In genomic region chr16:89893642-89894548, GRCh38 we compare ENCODE assay signal across 21 cellular contexts. TPM values are rescaled to one million over a fixed set of nuclear protein-coding genes. Genes with fewer than 3 reads are reported as not detected.
DNase-seq lines count a peak whose midpoint lies in the region; ATAC-seq, FAIRE-seq and TF ChIP-seq lines count a peak whose summit lies in the region.
"Had no signal": no experiment of that assay in that cellular context is flagged by ENCODE, and none has a peak within 500 bp of the region (broad histone marks: within the 10 kb centered on the region; RNA-seq: fewer than 3 reads in every experiment).

No MANE protein-coding gene starts in this region.

- WGBS in K562 (ENCODE audit: insufficient coverage, low coverage, missing lambda C conversion rate), result 99% methylated on average over 16 of the region's 45 CpGs
- 98% methylated on average over 35 of the region's 45 CpGs for WGBS in HepG2 (ENCODE audit: low lambda C conversion rate)

- H2AFZ ChIP-seq in K562 (ENCODE audit: low read depth, low read length) (no peak overlapping the region), HepG2 (ENCODE audit: low read length) (no peak overlapping the region)

- no TSS peak for BruUV-seq in K562 (replicated peaks; lab: Mats Ljungman, UMichigan)
- no TSS peak for BruUV-seq in HepG2 (replicated peaks; lab: Mats Ljungman, UMichigan)

- H3K9me3 ChIP-seq in right atrium auricular region (no peaks in the 10 kb centered on the region), K562 (replicated peaks; ENCODE audit: control insufficient read depth, insufficient read depth, low read depth, low read length) (no peaks in the 10 kb centered on the region), HepG2 (ENCODE audit: low read length) (no peaks in the 10 kb centered on the region), upper lobe of right lung (no peaks in the 10 kb centered on the region)
- H3K9me3 ChIP-seq: BE2C, MG63, SK-N-SH had no signal

- TF ChIP-seq EP300 in K562 (IDR thresholded peaks at IDR 0.05; ENCODE audit: low read length) (no peak), HepG2 (IDR thresholded peaks at IDR 0.05; ENCODE audit: low read depth in 2 of 2, low read length in 2 of 2) (no peak), HepG2 (CRISPR knock-in tag; IDR thresholded peaks at IDR 0.05; ENCODE audit: borderline replicate concordance) (no peak)

- H3K79me2 ChIP-seq in K562 (ENCODE audit: control insufficient read depth, insufficient read depth, low read length) (no peaks in the 10 kb centered on the region), HepG2 (ENCODE audit: insufficient read depth, low read length) (no peaks in the 10 kb centered on the region)

- H3K9me1 ChIP-seq in K562 (ENCODE audit: control insufficient read depth, insufficient read depth, low read length), result no peaks in the 10 kb centered on the region

- H4K20me1 ChIP-seq in K562 (replicated peaks; ENCODE audit: control insufficient read depth, insufficient read depth, low read length) (no peaks in the 10 kb centered on the region), HepG2 (ENCODE audit: insufficient read depth, low read length) (peaks cover 5% of the 10 kb centered on the region; the same call in 1 of the 2 replicates)

- H3K4me3 ChIP-seq in right atrium auricular region (no peak overlapping the region), K562 (no peak overlapping the region), HepG2 (replicated peaks in 1 of 3; ENCODE audit: insufficient read depth in 1 of 3, low read depth in 2 of 3, low read length in 3 of 3) (no peak overlapping the region), upper lobe of right lung (no peak overlapping the region)
- H3K4me3 ChIP-seq: MG63 had no signal

- peak; percentile 50 for DNase-seq in Right ventricle myocardium inferior (ENCODE audit: missing footprints)
- no peak for DNase-seq in right atrium auricular region (ENCODE audit: low spot score)
- no peak for DNase-seq in K562 (ENCODE audit: extremely low read depth in 1 of 4, low spot score in 3 of 4)
- DNase-seq in HepG2 (ENCODE audit: low spot score), result no peak
- no peak for DNase-seq in upper lobe of right lung
- DNase-seq in NCI-H510A (lab: John Stamatoyannopoulos, UW), result no peak
- DNase-seq in foreskin melanocyte, result no peak
- DNase-seq in Kasumi-1 (lab: John Stamatoyannopoulos, UW), result no peak
- DNase-seq: BE2C; CD4-positive, CD25-positive, alpha-beta regulatory T cell; EL; Karpas-422; MG63; NCI-H1105; NCI-H2081; NCI-H446 treated with DMSO at 0.1 percent for 48 hours; SHP77 treated with DMSO at 0.1 percent for 48 hours; SK-N-SH had no signal

- TF ChIP-seq RAD21 in K562 (CRISPR knock-in tag; conservative IDR thresholded peaks at IDR 0.05 in 1 of 2, IDR thresholded peaks at IDR 0.05 in 1 of 2) (no peak), HepG2 (CRISPR knock-in tag; IDR thresholded peaks at IDR 0.05) (no peak)

- H3K27ac ChIP-seq in right atrium auricular region, result no peak overlapping the region
- no peak overlapping the region for H3K27ac ChIP-seq in K562 (ENCODE audit: extremely low read depth, low read depth, low read length)
- H3K27ac ChIP-seq in HepG2 (ENCODE audit: extremely low read length, insufficient read depth, low read length), result no peak overlapping the region
- no peak overlapping the region for H3K27ac ChIP-seq in upper lobe of right lung
- H3K27ac ChIP-seq: 22Rv1 had no signal

- in situ Hi-C loops in K562 (cut with MboI), result no loop called here
- in situ Hi-C loops in HepG2 (cut with HindIII; ENCODE audit: extremely low pct_ligation_motif_present, low pct_unique_long_range_greater_than_20kb), result no loop called here

- no peak overlapping the region for H3K4me2 ChIP-seq in K562 (ENCODE audit: insufficient read depth, low read length)
- no peak overlapping the region for H3K4me2 ChIP-seq in HepG2 (ENCODE audit: low read depth, low read length)
- H3K4me2 ChIP-seq: SK-N-SH had no signal

- FAIRE-seq in K562 (lab: Jason Lieb, UNC) (no peak), HepG2 (lab: Jason Lieb, UNC) (no peak)
- FAIRE-seq: H54, RCC 7860 had no signal

- intact Hi-C loops in Right ventricle myocardium inferior (cut with DNase I), result no loop called here
- intact Hi-C loops in K562 (cut with micrococcal nuclease), result no loop called here
- intact Hi-C loops in HepG2 (cut with micrococcal nuclease; ENCODE audit: unreplicated experiment), result no loop called here
- intact Hi-C loops in upper lobe of right lung (cut with DNase I), result no loop called here

- H3K9ac ChIP-seq in K562 (ENCODE audit: insufficient read depth in 1 of 2, low read depth in 2 of 2, low read length in 2 of 2) (peak overlapping the region in 1 of 2 experiments; percentile 17; a peak in 1 of 4 replicates), HepG2 (ENCODE audit: insufficient read depth, low read depth, low read length) (no peak overlapping the region)
- H3K9ac ChIP-seq: SK-N-SH had no signal

- ATAC-seq in Right ventricle myocardium inferior (no peak), K562 (peak; percentile 23; the same call in 1 of the 3 replicates), HepG2 (peak; percentile 20), upper lobe of right lung (peak; percentile 31)

- no peak for TF ChIP-seq CTCF in right atrium auricular region (IDR thresholded peaks at IDR 0.05)
- TF ChIP-seq CTCF in K562 (IDR thresholded peaks at IDR 0.05 in 2 of 3, conservative IDR thresholded peaks at IDR 0.05 in 1 of 3; ENCODE audit: insufficient read depth in 2 of 3, low read depth in 1 of 3, low read length in 3 of 3), result no peak
- TF ChIP-seq CTCF in HepG2 (CRISPR knock-in tag; IDR thresholded peaks at IDR 0.05), result no peak
- no peak for TF ChIP-seq CTCF in upper lobe of right lung (IDR thresholded peaks at IDR 0.05)

- H3K36me3 ChIP-seq in right atrium auricular region (peaks cover 90% of the 10 kb centered on the region), K562 (ENCODE audit: control insufficient read depth, insufficient read depth, low read length) (peaks cover 89% of the 10 kb centered on the region; the same call in 2 of the 3 replicates), HepG2 (replicated peaks in 1 of 2; ENCODE audit: control insufficient read depth in 1 of 2, insufficient read depth in 2 of 2, low read length in 2 of 2) (peaks cover 48 to 86% of the 10 kb centered on the region in 2 experiments), upper lobe of right lung (peaks cover 100% of the 10 kb centered on the region)

- H3K4me1 ChIP-seq in right atrium auricular region (no peaks in the 10 kb centered on the region), K562 (replicated peaks in 1 of 2; ENCODE audit: control insufficient read depth in 2 of 2, insufficient read depth in 2 of 2, low read length in 2 of 2) (peaks cover 0 to 9% of the 10 kb centered on the region in 2 experiments; a peak in 1 of 5 replicates), HepG2 (ENCODE audit: insufficient read depth, low read length) (no peaks in the 10 kb centered on the region), upper lobe of right lung (no peaks in the 10 kb centered on the region)
- H3K4me1 ChIP-seq: BE2C had no signal

- TF ChIP-seq POLR2A in K562 (conservative IDR thresholded peaks at IDR 0.05) (no peak), HepG2 (IDR thresholded peaks at IDR 0.05; ENCODE audit: insufficient read depth in 1 of 2, low read depth in 2 of 2, low read length in 2 of 2) (no peak)

- CTCF ChIA-PET in K562 (lab: Yijun Ruan, JAX; ENCODE audit: low intra/inter-chr PET ratio), result no interaction called here
- CTCF ChIA-PET in HepG2 (lab: Yijun Ruan, JAX; ENCODE audit: low intra/inter-chr PET ratio, low total read pairs), result no interaction called here

- H3K27me3 ChIP-seq in right atrium auricular region, result no peaks in the 10 kb centered on the region
- H3K27me3 ChIP-seq in K562 (ENCODE audit: control insufficient read depth in 2 of 2, insufficient read depth in 2 of 2, low read length in 2 of 2), result no peaks in the 10 kb centered on the region
- no peaks in the 10 kb centered on the region for H3K27me3 ChIP-seq in HepG2 (ENCODE audit: control insufficient read depth in 1 of 2, insufficient read depth in 2 of 2, low read length in 2 of 2)
- H3K27me3 ChIP-seq in upper lobe of right lung, result no peaks in the 10 kb centered on the region
- H3K27me3 ChIP-seq: BE2C, MG63 had no signal

- POLR2A ChIA-PET in K562 (lab: Yijun Ruan, JAX), result interaction anchor here (0.8 to 1.8 kb wide), 5 partner anchors 11 to 17 kb away, joined by 3 to 8 read pairs (median 3); no protein-coding TSS in a partner anchor
- POLR2A ChIA-PET in HepG2 (lab: Yijun Ruan, JAX), result interaction anchor here (1.1 to 1.7 kb wide), 3 partner anchors 11 to 20 kb away, joined by 3 to 5 read pairs (median 3); partner anchors contain the start of gene TCF25

RNA-seq across cellular contexts. Expression of gene TCF25, which starts 20.5 kb away (rescaled TPM):
- total RNA-seq in Right ventricle myocardium inferior, result 82.2 TPM
- 100 to 1,000 TPM in 1 of 2 donors, 10 to 100 TPM in 1; 91.8 to 108 TPM for total RNA-seq in right atrium auricular region
- 678 and 1,286 TPM in 2 replicates for total RNA-seq in K562 (2011; cell fraction: chromatin; rRNA removed; ENCODE audit: low replicate concordance)
- 495 and 571 TPM in 2 replicates for total RNA-seq in K562 (2011; cell fraction: nucleolus; rRNA removed)
- total RNA-seq in K562 (2011; cell fraction: nucleoplasm; rRNA removed), result 387 and 470 TPM in 2 replicates
- 102 and 110 TPM in 2 replicates for total RNA-seq in K562 (2014; rRNA removed)
- total RNA-seq in K562 (2014; rRNA removed; fragmentation: Illumina TruSeq; extraction: Trizol), result 37.2 and 38.0 TPM in 2 replicates
- 63.2 and 65.1 TPM in 2 replicates for total RNA-seq in K562 (2015; rRNA removed; fragmentation: Illumina TruSeq; extraction: Trizol)
- 123 and 140 TPM in 2 replicates for total RNA-seq in K562 (2021)
- polyA plus RNA-seq in K562 (2011; rRNA removed), result 83.8 and 123 TPM in 2 replicates
- 86.7 and 116 TPM in 2 replicates for polyA plus RNA-seq in K562 (2011; cell fraction: cytosol; rRNA removed)
- polyA plus RNA-seq in K562 (2011; cell fraction: nucleus; rRNA removed), result 392 and 540 TPM in 2 replicates
- 147 and 150 TPM in 2 replicates for polyA plus RNA-seq in K562 (2012)
- 87.5 and 96.8 TPM in 2 replicates for polyA plus RNA-seq in K562 (2014; fragmentation: Illumina TruSeq; extraction: Trizol)
- polyA plus RNA-seq in K562 (2014; fragmentation: Nextera tagmentation; extraction: Ambion mirVana), result 1 to 10 TPM; 9.0 TPM
- 122 and 154 TPM in 2 replicates for polyA plus RNA-seq in K562 (2014; rRNA removed)
- 51.2 and 58.2 TPM in 2 replicates for polyA minus RNA-seq in K562 (2011; rRNA and poly(A)+ RNA removed)
- 47.2 and 50.0 TPM in 2 replicates for polyA minus RNA-seq in K562 (2011; cell fraction: cytosol; rRNA and poly(A)+ RNA removed)
- polyA minus RNA-seq in K562 (2011; cell fraction: nucleus; rRNA and poly(A)+ RNA removed), result 72.7 and 97.1 TPM in 2 replicates
- total RNA-seq in HepG2 (2016; rRNA removed; fragmentation: Illumina TruSeq; extraction: Trizol), result 98.4 and 138 TPM in 2 replicates
- total RNA-seq in HepG2 (2016; cell fraction: cytosol; rRNA removed; fragmentation: Illumina TruSeq; extraction: Trizol; ENCODE audit: low read depth), result 70.6 and 87.2 TPM in 2 replicates
- 75.7 and 144 TPM in 2 replicates for total RNA-seq in HepG2 (2016; cell fraction: insoluble cytoplasmic fraction; rRNA removed; fragmentation: Illumina TruSeq; extraction: Trizol)
- 50.6 and 58.6 TPM in 2 replicates for total RNA-seq in HepG2 (2016; cell fraction: membrane; rRNA removed; fragmentation: Illumina TruSeq; extraction: Trizol)
- 110 and 124 TPM in 2 replicates for total RNA-seq in HepG2 (2016; cell fraction: nucleus; rRNA removed; fragmentation: Illumina TruSeq; extraction: Trizol)
- 206 and 274 TPM in 2 replicates for polyA plus RNA-seq in HepG2 (2011; rRNA removed)
- polyA plus RNA-seq in HepG2 (2011; cell fraction: cytosol; rRNA removed), result 65.2 and 80.6 TPM in 2 replicates
- 1,625 and 1,754 TPM in 2 replicates for polyA plus RNA-seq in HepG2 (2011; cell fraction: nucleus; rRNA removed)
- polyA plus RNA-seq in HepG2 (2012), result 188 and 209 TPM in 2 replicates
- polyA plus RNA-seq in HepG2 (2016; cell fraction: cytosol; fragmentation: Illumina TruSeq; extraction: Trizol; ENCODE audit: low read depth), result 17.8 and 22.1 TPM in 2 replicates
- polyA plus RNA-seq in HepG2 (2016; cell fraction: insoluble cytoplasmic fraction; fragmentation: Illumina TruSeq; extraction: Trizol; ENCODE audit: low read depth), result 69.5 and 77.6 TPM in 2 replicates
- 24.7 and 32.6 TPM in 2 replicates for polyA plus RNA-seq in HepG2 (2016; cell fraction: membrane; fragmentation: Illumina TruSeq; extraction: Trizol; ENCODE audit: low read depth)
- 312 and 330 TPM in 2 replicates for polyA plus RNA-seq in HepG2 (2016; cell fraction: nucleus; fragmentation: Illumina TruSeq; extraction: Trizol; ENCODE audit: insufficient read depth, low read depth)
- polyA minus RNA-seq in HepG2 (2011; rRNA and poly(A)+ RNA removed; ENCODE audit: low replicate concordance), result 107 and 121 TPM in 2 replicates
- polyA minus RNA-seq in HepG2 (2011; cell fraction: cytosol; rRNA and poly(A)+ RNA removed), result 35.2 and 43.3 TPM in 2 replicates
- polyA minus RNA-seq in HepG2 (2011; cell fraction: nucleus; rRNA and poly(A)+ RNA removed), result 166 and 179 TPM in 2 replicates
- 162 TPM for total RNA-seq in upper lobe of right lung

RNA-seq across cellular contexts. Expression of gene MC1R, which starts 24.8 kb away (rescaled TPM):
- total RNA-seq in Right ventricle myocardium inferior, result 1.5 TPM
- total RNA-seq in right atrium auricular region, result 1 to 10 TPM in 1 of 2 donors, under 1 TPM in 1; 0.63 to 1.8 TPM
- total RNA-seq in K562 (2011; cell fraction: chromatin; rRNA removed; ENCODE audit: low replicate concordance), result 70.1 and 162 TPM in 2 replicates
- total RNA-seq in K562 (2011; cell fraction: nucleolus; rRNA removed), result 54.5 and 55.7 TPM in 2 replicates
- 90.5 and 111 TPM in 2 replicates for total RNA-seq in K562 (2011; cell fraction: nucleoplasm; rRNA removed)
- total RNA-seq in K562 (2014; rRNA removed), result 3.1 and 3.3 TPM in 2 replicates
- total RNA-seq in K562 (2014; rRNA removed; fragmentation: Illumina TruSeq; extraction: Trizol), result 0.67 and 0.87 TPM in 2 replicates
- total RNA-seq in K562 (2015; rRNA removed; fragmentation: Illumina TruSeq; extraction: Trizol), result 2.0 and 2.1 TPM in 2 replicates
- total RNA-seq in K562 (2021), result 3.4 and 3.5 TPM in 2 replicates
- 3.5 and 4.2 TPM in 2 replicates for polyA plus RNA-seq in K562 (2011; rRNA removed)
- 5.6 and 6.1 TPM in 2 replicates for polyA plus RNA-seq in K562 (2011; cell fraction: cytosol; rRNA removed)
- polyA plus RNA-seq in K562 (2011; cell fraction: nucleus; rRNA removed), result 27.9 and 42.6 TPM in 2 replicates
- 3.6 and 4.6 TPM in 2 replicates for polyA plus RNA-seq in K562 (2012)
- polyA plus RNA-seq in K562 (2014; fragmentation: Illumina TruSeq; extraction: Trizol), result 1.5 and 2.7 TPM in 2 replicates
- under 1 TPM in 1 of 2 experiments, not detected in 1; 0.14 TPM for polyA plus RNA-seq in K562 (2014; fragmentation: Nextera tagmentation; extraction: Ambion mirVana)
- polyA plus RNA-seq in K562 (2014; rRNA removed), result 4.7 and 5.3 TPM in 2 replicates
- polyA minus RNA-seq in K562 (2011; rRNA and poly(A)+ RNA removed), result 6.4 and 10.6 TPM in 2 replicates
- 1.6 and 2.7 TPM in 2 replicates for polyA minus RNA-seq in K562 (2011; cell fraction: cytosol; rRNA and poly(A)+ RNA removed)
- polyA minus RNA-seq in K562 (2011; cell fraction: nucleus; rRNA and poly(A)+ RNA removed), result 6.1 and 6.7 TPM in 2 replicates
- total RNA-seq in HepG2 (2016; rRNA removed; fragmentation: Illumina TruSeq; extraction: Trizol), result 7.2 and 9.1 TPM in 2 replicates
- 3.5 and 3.7 TPM in 2 replicates for total RNA-seq in HepG2 (2016; cell fraction: cytosol; rRNA removed; fragmentation: Illumina TruSeq; extraction: Trizol; ENCODE audit: low read depth)
- 8.1 and 8.7 TPM in 2 replicates for total RNA-seq in HepG2 (2016; cell fraction: insoluble cytoplasmic fraction; rRNA removed; fragmentation: Illumina TruSeq; extraction: Trizol)
- total RNA-seq in HepG2 (2016; cell fraction: membrane; rRNA removed; fragmentation: Illumina TruSeq; extraction: Trizol), result 8.1 and 9.5 TPM in 2 replicates
- total RNA-seq in HepG2 (2016; cell fraction: nucleus; rRNA removed; fragmentation: Illumina TruSeq; extraction: Trizol), result 7.2 and 7.7 TPM in 2 replicates
- polyA plus RNA-seq in HepG2 (2011; rRNA removed), result 14.8 and 20.0 TPM in 2 replicates
- polyA plus RNA-seq in HepG2 (2011; cell fraction: cytosol; rRNA removed), result 14.8 and 18.9 TPM in 2 replicates
- polyA plus RNA-seq in HepG2 (2011; cell fraction: nucleus; rRNA removed), result 89.3 and 96.4 TPM in 2 replicates
- 6.5 and 12.0 TPM in 2 replicates for polyA plus RNA-seq in HepG2 (2012)
- polyA plus RNA-seq in HepG2 (2016; cell fraction: cytosol; fragmentation: Illumina TruSeq; extraction: Trizol; ENCODE audit: low read depth), result 2.9 and 3.1 TPM in 2 replicates
- polyA plus RNA-seq in HepG2 (2016; cell fraction: insoluble cytoplasmic fraction; fragmentation: Illumina TruSeq; extraction: Trizol; ENCODE audit: low read depth), result 6.7 and 7.1 TPM in 2 replicates
- polyA plus RNA-seq in HepG2 (2016; cell fraction: membrane; fragmentation: Illumina TruSeq; extraction: Trizol; ENCODE audit: low read depth), result 6.5 and 7.5 TPM in 2 replicates
- polyA plus RNA-seq in HepG2 (2016; cell fraction: nucleus; fragmentation: Illumina TruSeq; extraction: Trizol; ENCODE audit: insufficient read depth, low read depth), result 17.7 and 19.3 TPM in 2 replicates
- 23.7 and 30.7 TPM in 2 replicates for polyA minus RNA-seq in HepG2 (2011; rRNA and poly(A)+ RNA removed; ENCODE audit: low replicate concordance)
- polyA minus RNA-seq in HepG2 (2011; cell fraction: cytosol; rRNA and poly(A)+ RNA removed), result 5.4 and 5.5 TPM in 2 replicates
- polyA minus RNA-seq in HepG2 (2011; cell fraction: nucleus; rRNA and poly(A)+ RNA removed), result 16.0 and 17.0 TPM in 2 replicates
- 3.6 TPM for total RNA-seq in upper lobe of right lung

RNA-seq across cellular contexts. Expression of gene TUBB3, which starts 29.2 kb away (rescaled TPM):
- total RNA-seq in Right ventricle myocardium inferior, result 2.8 TPM
- total RNA-seq in right atrium auricular region, result 1 to 10 TPM; 2.2 to 6.4 TPM
- total RNA-seq in K562 (2011; cell fraction: chromatin; rRNA removed; ENCODE audit: low replicate concordance), result 5.7 and 13.6 TPM in 2 replicates
- total RNA-seq in K562 (2011; cell fraction: nucleolus; rRNA removed), result 8.2 and 8.3 TPM in 2 replicates
- total RNA-seq in K562 (2011; cell fraction: nucleoplasm; rRNA removed), result 5.5 and 7.5 TPM in 2 replicates
- 12.5 and 15.5 TPM in 2 replicates for total RNA-seq in K562 (2014; rRNA removed)
- total RNA-seq in K562 (2014; rRNA removed; fragmentation: Illumina TruSeq; extraction: Trizol), result 2.1 and 3.2 TPM in 2 replicates
- 6.4 and 8.1 TPM in 2 replicates for total RNA-seq in K562 (2015; rRNA removed; fragmentation: Illumina TruSeq; extraction: Trizol)
- total RNA-seq in K562 (2021), result 12.0 and 13.5 TPM in 2 replicates
- polyA plus RNA-seq in K562 (2011; rRNA removed), result 3.2 and 10.4 TPM in 2 replicates
- 8.5 and 8.8 TPM in 2 replicates for polyA plus RNA-seq in K562 (2011; cell fraction: cytosol; rRNA removed)
- polyA plus RNA-seq in K562 (2011; cell fraction: nucleus; rRNA removed), result 10.4 and 12.3 TPM in 2 replicates
- 7.7 and 19.6 TPM in 2 replicates for polyA plus RNA-seq in K562 (2012)
- 5.0 and 10.0 TPM in 2 replicates for polyA plus RNA-seq in K562 (2014; fragmentation: Illumina TruSeq; extraction: Trizol)
- under 1 TPM; 0.18 to 0.53 TPM for polyA plus RNA-seq in K562 (2014; fragmentation: Nextera tagmentation; extraction: Ambion mirVana)
- 6.8 and 8.3 TPM in 2 replicates for polyA plus RNA-seq in K562 (2014; rRNA removed)
- 3.5 and 4.5 TPM in 2 replicates for polyA minus RNA-seq in K562 (2011; rRNA and poly(A)+ RNA removed)
- 7.4 and 12.0 TPM in 2 replicates for polyA minus RNA-seq in K562 (2011; cell fraction: cytosol; rRNA and poly(A)+ RNA removed)
- 2.4 and 2.6 TPM in 2 replicates for polyA minus RNA-seq in K562 (2011; cell fraction: nucleus; rRNA and poly(A)+ RNA removed)
- total RNA-seq in HepG2 (2016; rRNA removed; fragmentation: Illumina TruSeq; extraction: Trizol), result 161 and 185 TPM in 2 replicates
- 94.2 and 96.8 TPM in 2 replicates for total RNA-seq in HepG2 (2016; cell fraction: cytosol; rRNA removed; fragmentation: Illumina TruSeq; extraction: Trizol; ENCODE audit: low read depth)
- 145 and 195 TPM in 2 replicates for total RNA-seq in HepG2 (2016; cell fraction: insoluble cytoplasmic fraction; rRNA removed; fragmentation: Illumina TruSeq; extraction: Trizol)
- 140 and 142 TPM in 2 replicates for total RNA-seq in HepG2 (2016; cell fraction: membrane; rRNA removed; fragmentation: Illumina TruSeq; extraction: Trizol)
- total RNA-seq in HepG2 (2016; cell fraction: nucleus; rRNA removed; fragmentation: Illumina TruSeq; extraction: Trizol), result 81.3 and 94.7 TPM in 2 replicates
- polyA plus RNA-seq in HepG2 (2011; rRNA removed), result 110 and 152 TPM in 2 replicates
- 84.2 and 120 TPM in 2 replicates for polyA plus RNA-seq in HepG2 (2011; cell fraction: cytosol; rRNA removed)
- polyA plus RNA-seq in HepG2 (2011; cell fraction: nucleus; rRNA removed), result 168 and 179 TPM in 2 replicates
- polyA plus RNA-seq in HepG2 (2012), result 45.2 and 119 TPM in 2 replicates
- 63.1 and 64.3 TPM in 2 replicates for polyA plus RNA-seq in HepG2 (2016; cell fraction: cytosol; fragmentation: Illumina TruSeq; extraction: Trizol; ENCODE audit: low read depth)
- 127 and 159 TPM in 2 replicates for polyA plus RNA-seq in HepG2 (2016; cell fraction: insoluble cytoplasmic fraction; fragmentation: Illumina TruSeq; extraction: Trizol; ENCODE audit: low read depth)
- 87.3 and 99.0 TPM in 2 replicates for polyA plus RNA-seq in HepG2 (2016; cell fraction: membrane; fragmentation: Illumina TruSeq; extraction: Trizol; ENCODE audit: low read depth)
- 138 and 154 TPM in 2 replicates for polyA plus RNA-seq in HepG2 (2016; cell fraction: nucleus; fragmentation: Illumina TruSeq; extraction: Trizol; ENCODE audit: insufficient read depth, low read depth)
- 34.9 and 340 TPM in 2 replicates for polyA minus RNA-seq in HepG2 (2011; rRNA and poly(A)+ RNA removed; ENCODE audit: low replicate concordance)
- polyA minus RNA-seq in HepG2 (2011; cell fraction: cytosol; rRNA and poly(A)+ RNA removed), result 99.4 and 107 TPM in 2 replicates
- polyA minus RNA-seq in HepG2 (2011; cell fraction: nucleus; rRNA and poly(A)+ RNA removed), result 34.8 and 42.6 TPM in 2 replicates
- total RNA-seq in upper lobe of right lung, result 1.5 TPM

RNA-seq across cellular contexts. Expression of gene DEF8, which starts 54.7 kb away (rescaled TPM):
- total RNA-seq in Right ventricle myocardium inferior, result 40.5 TPM
- total RNA-seq in right atrium auricular region, result 10 to 100 TPM; 50.1 to 69.8 TPM
- total RNA-seq in K562 (2011; cell fraction: chromatin; rRNA removed; ENCODE audit: low replicate concordance), result 71.6 and 183 TPM in 2 replicates
- total RNA-seq in K562 (2011; cell fraction: nucleolus; rRNA removed), result 99.4 and 127 TPM in 2 replicates
- 79.5 and 80.2 TPM in 2 replicates for total RNA-seq in K562 (2011; cell fraction: nucleoplasm; rRNA removed)
- total RNA-seq in K562 (2014; rRNA removed), result 147 and 173 TPM in 2 replicates
- total RNA-seq in K562 (2014; rRNA removed; fragmentation: Illumina TruSeq; extraction: Trizol), result 29.4 and 33.0 TPM in 2 replicates
- 58.6 and 63.2 TPM in 2 replicates for total RNA-seq in K562 (2015; rRNA removed; fragmentation: Illumina TruSeq; extraction: Trizol)
- 71.5 and 80.6 TPM in 2 replicates for total RNA-seq in K562 (2021)
- 74.0 and 87.6 TPM in 2 replicates for polyA plus RNA-seq in K562 (2011; rRNA removed)
- 119 and 177 TPM in 2 replicates for polyA plus RNA-seq in K562 (2011; cell fraction: cytosol; rRNA removed)
- polyA plus RNA-seq in K562 (2011; cell fraction: nucleus; rRNA removed), result 132 and 207 TPM in 2 replicates
- 63.5 and 81.5 TPM in 2 replicates for polyA plus RNA-seq in K562 (2012)
- polyA plus RNA-seq in K562 (2014; fragmentation: Illumina TruSeq; extraction: Trizol), result 42.3 and 88.3 TPM in 2 replicates
- polyA plus RNA-seq in K562 (2014; fragmentation: Nextera tagmentation; extraction: Ambion mirVana), result 10 to 100 TPM; 39.3 to 60.1 TPM
- 136 and 173 TPM in 2 replicates for polyA plus RNA-seq in K562 (2014; rRNA removed)
- 27.9 and 38.8 TPM in 2 replicates for polyA minus RNA-seq in K562 (2011; rRNA and poly(A)+ RNA removed)
- 32.6 and 34.2 TPM in 2 replicates for polyA minus RNA-seq in K562 (2011; cell fraction: cytosol; rRNA and poly(A)+ RNA removed)
- polyA minus RNA-seq in K562 (2011; cell fraction: nucleus; rRNA and poly(A)+ RNA removed), result 29.4 and 31.1 TPM in 2 replicates
- 98.5 and 107 TPM in 2 replicates for total RNA-seq in HepG2 (2016; rRNA removed; fragmentation: Illumina TruSeq; extraction: Trizol)
- total RNA-seq in HepG2 (2016; cell fraction: cytosol; rRNA removed; fragmentation: Illumina TruSeq; extraction: Trizol; ENCODE audit: low read depth), result 134 and 176 TPM in 2 replicates
- total RNA-seq in HepG2 (2016; cell fraction: insoluble cytoplasmic fraction; rRNA removed; fragmentation: Illumina TruSeq; extraction: Trizol), result 103 and 113 TPM in 2 replicates
- 127 and 160 TPM in 2 replicates for total RNA-seq in HepG2 (2016; cell fraction: membrane; rRNA removed; fragmentation: Illumina TruSeq; extraction: Trizol)
- 48.8 and 61.5 TPM in 2 replicates for total RNA-seq in HepG2 (2016; cell fraction: nucleus; rRNA removed; fragmentation: Illumina TruSeq; extraction: Trizol)
- 98.2 and 108 TPM in 2 replicates for polyA plus RNA-seq in HepG2 (2011; rRNA removed)
- 100 and 138 TPM in 2 replicates for polyA plus RNA-seq in HepG2 (2011; cell fraction: cytosol; rRNA removed)
- 490 and 545 TPM in 2 replicates for polyA plus RNA-seq in HepG2 (2011; cell fraction: nucleus; rRNA removed)
- polyA plus RNA-seq in HepG2 (2012), result 37.2 and 56.0 TPM in 2 replicates
- 170 and 205 TPM in 2 replicates for polyA plus RNA-seq in HepG2 (2016; cell fraction: cytosol; fragmentation: Illumina TruSeq; extraction: Trizol; ENCODE audit: low read depth)
- 116 and 132 TPM in 2 replicates for polyA plus RNA-seq in HepG2 (2016; cell fraction: insoluble cytoplasmic fraction; fragmentation: Illumina TruSeq; extraction: Trizol; ENCODE audit: low read depth)
- 126 and 153 TPM in 2 replicates for polyA plus RNA-seq in HepG2 (2016; cell fraction: membrane; fragmentation: Illumina TruSeq; extraction: Trizol; ENCODE audit: low read depth)
- 123 and 136 TPM in 2 replicates for polyA plus RNA-seq in HepG2 (2016; cell fraction: nucleus; fragmentation: Illumina TruSeq; extraction: Trizol; ENCODE audit: insufficient read depth, low read depth)
- polyA minus RNA-seq in HepG2 (2011; rRNA and poly(A)+ RNA removed; ENCODE audit: low replicate concordance), result 22.3 and 116 TPM in 2 replicates
- 31.8 and 36.4 TPM in 2 replicates for polyA minus RNA-seq in HepG2 (2011; cell fraction: cytosol; rRNA and poly(A)+ RNA removed)
- polyA minus RNA-seq in HepG2 (2011; cell fraction: nucleus; rRNA and poly(A)+ RNA removed), result 46.0 and 51.1 TPM in 2 replicates
- 70.0 TPM for total RNA-seq in upper lobe of right lung

Comparison
In these comparisons a context has a peak if more than half of its experiments do, and no peak if none do; other contexts are left out.
1. RNA of gene TUBB3, which starts 29.2 kb away (total RNA-seq): 81.3 to 195 TPM in HepG2; 2.1 to 15.5 TPM in K562, 2.2 to 6.4 TPM in right atrium auricular region, 2.8 TPM in Right ventricle myocardium inferior (single experiment) and 1.5 TPM in upper lobe of right lung (single experiment); every median in the first group is over 4 times any median in the second.